Comparison of ENCODE assay signal across 17 cellular contexts in genomic region chr15:40014390-40014789, GRCh38. TPM values are rescaled to one million over a fixed set of nuclear protein-coding genes. Genes with fewer than 3 reads are reported as not detected.
DNase-seq lines count a peak whose midpoint lies in the region; ATAC-seq and TF ChIP-seq lines count a peak whose summit lies in the region.
"Had no signal": no experiment of that assay in that cellular context is flagged by ENCODE, and none has a peak within 500 bp of the region (broad histone marks: within the 10 kb centered on the region; RNA-seq: fewer than 3 reads in every experiment).

No MANE protein-coding gene starts in this region.

- H3K27me3 ChIP-seq in BLaER1 (no peaks in the 10 kb centered on the region), DND-41 (ENCODE audit: insufficient read depth, low read length, poor library complexity) (no peaks in the 10 kb centered on the region), endodermal cell (ENCODE audit: control insufficient read depth, insufficient read depth, low read length, poor library complexity, severe bottlenecking) (no peaks in the 10 kb centered on the region), mesendoderm (ENCODE audit: insufficient read depth, low read length, poor library complexity) (no peaks in the 10 kb centered on the region), trophoblast cell (ENCODE audit: insufficient read depth, low read length) (no peaks in the 10 kb centered on the region)

- TF ChIP-seq CTCF in DND-41 (IDR thresholded peaks at IDR 0.05; ENCODE audit: borderline replicate concordance, extremely low read depth, low read length, poor library complexity, severe bottlenecking) (no peak), endodermal cell (conservative IDR thresholded peaks at IDR 0.05) (no peak)

- H3K14ac ChIP-seq in trophoblast cell (ENCODE audit: low read length), result no peak overlapping the region

- H3K4me1 Mint-ChIP-seq in endodermal cell, result no peaks in the 10 kb centered on the region

- H3K4me1 ChIP-seq in BLaER1 (no peaks in the 10 kb centered on the region), DND-41 (ENCODE audit: insufficient read depth, low read length) (no peaks in the 10 kb centered on the region), endodermal cell (ENCODE audit: control insufficient read depth, insufficient read depth, low read length) (no peaks in the 10 kb centered on the region), mesendoderm (ENCODE audit: control insufficient read depth, low read depth, low read length) (no peaks in the 10 kb centered on the region), trophoblast cell (ENCODE audit: control insufficient read depth in 1 of 2, insufficient read depth in 2 of 2, low read length in 2 of 2) (no peaks in the 10 kb centered on the region)

- H2BK5ac ChIP-seq in mesendoderm (ENCODE audit: low read length) (no peak overlapping the region), trophoblast cell (ENCODE audit: low read depth, low read length, poor library complexity) (no peak overlapping the region)

- no peaks in the 10 kb centered on the region for H3K27me3 Mint-ChIP-seq in endodermal cell (ENCODE audit: insufficient read depth)

- no peak overlapping the region for H2BK15ac ChIP-seq in mesendoderm (replicated peaks; ENCODE audit: low read depth)

- no peaks in the 10 kb centered on the region for H3K79me2 ChIP-seq in DND-41 (ENCODE audit: insufficient read depth, low read length)
- no peaks in the 10 kb centered on the region for H3K79me2 ChIP-seq in mesendoderm (ENCODE audit: control insufficient read depth, insufficient read depth, low read length)
- no peaks in the 10 kb centered on the region for H3K79me2 ChIP-seq in trophoblast cell (ENCODE audit: control insufficient read depth, insufficient read depth, low read length, poor library complexity)

- H3K23ac ChIP-seq in mesendoderm (ENCODE audit: low read length) (no peak overlapping the region), trophoblast cell (ENCODE audit: low read length) (no peak overlapping the region)

- H3K36me3 Mint-ChIP-seq in endodermal cell (ENCODE audit: low read depth), result peaks cover 87% of the 10 kb centered on the region

- H4K91ac ChIP-seq in trophoblast cell (ENCODE audit: low read depth, low read length), result no peak overlapping the region

- ATAC-seq in DND-41 (ENCODE audit: insufficient read depth, low read depth) (no peak), HG03442 (IDR thresholded peaks at IDR 0.05; ENCODE audit: unreplicated experiment) (no peak)
- ATAC-seq: CD8-positive, alpha-beta T cell; GM12878 had no signal

- H3K56ac ChIP-seq in mesendoderm (ENCODE audit: low read length), result no peak overlapping the region

- H2AFZ ChIP-seq in DND-41 (ENCODE audit: low read depth, low read length) (no peak overlapping the region), trophoblast cell (ENCODE audit: insufficient read depth, low read length, poor library complexity) (no peak overlapping the region)
- H2AFZ ChIP-seq: GM23248 had no signal

- H3K9ac ChIP-seq in BLaER1, result no peak overlapping the region
- no peak overlapping the region for H3K9ac ChIP-seq in DND-41 (ENCODE audit: low read depth, low read length)
- H3K9ac ChIP-seq in endodermal cell (ENCODE audit: extremely low read depth, low read length, poor library complexity, severe bottlenecking), result no peak overlapping the region
- H3K9ac ChIP-seq in mesendoderm (ENCODE audit: low read length), result no peak overlapping the region
- no peak overlapping the region for H3K9ac ChIP-seq in trophoblast cell (ENCODE audit: low read length)
- H3K9ac ChIP-seq: GM23248, KMS-11 had no signal

- H3K4me3 ChIP-seq in BLaER1 (peak overlapping the region; percentile 27; the same call in 1 of the 2 replicates), DND-41 (ENCODE audit: low read depth in 1 of 2, low read length in 2 of 2) (no peak overlapping the region), endodermal cell (ENCODE audit: low read length) (peak overlapping the region; percentile 61), mesendoderm (ENCODE audit: low read length) (no peak overlapping the region), trophoblast cell (ENCODE audit: low read depth, low read length) (no peak overlapping the region)
- H3K4me3 ChIP-seq: GM12878, GM23248 had no signal

- H3K36me3 ChIP-seq in BLaER1, result peaks cover 87% of the 10 kb centered on the region
- H3K36me3 ChIP-seq in DND-41 (ENCODE audit: insufficient read depth, low read length), result peaks cover 56% of the 10 kb centered on the region
- H3K36me3 ChIP-seq in endodermal cell (ENCODE audit: control insufficient read depth, insufficient read depth, low read length), result peaks cover 84% of the 10 kb centered on the region
- peaks cover 4% of the 10 kb centered on the region for H3K36me3 ChIP-seq in mesendoderm (ENCODE audit: control insufficient read depth, insufficient read depth, low read length)
- H3K36me3 ChIP-seq in trophoblast cell (ENCODE audit: control insufficient read depth in 1 of 2, insufficient read depth in 2 of 2, low read length in 2 of 2), result peaks cover 18 to 33% of the 10 kb centered on the region in 2 experiments

- no peak overlapping the region for H4K12ac ChIP-seq in trophoblast cell (ENCODE audit: low read depth, low read length)

- H3K4me2 ChIP-seq in BLaER1 (no peak overlapping the region), DND-41 (ENCODE audit: insufficient read depth, low read length) (no peak overlapping the region), mesendoderm (ENCODE audit: low read length) (no peak overlapping the region), trophoblast cell (ENCODE audit: low read length) (no peak overlapping the region)
- H3K4me2 ChIP-seq: KMS-11 had no signal

- H3K4me3 Mint-ChIP-seq in endodermal cell, result no peak overlapping the region
- H3K4me3 Mint-ChIP-seq: CD8-positive, alpha-beta T cell; HFFc6 had no signal

- H3K9me3 Mint-ChIP-seq in endodermal cell, result peaks cover 45% of the 10 kb centered on the region

- WGBS in endodermal cell (ENCODE audit: insufficient coverage in 1 of 2, insufficient read length in 1 of 2), 2 experiments, result 89 to 92% methylated on average over 2 to 3 of the region's 3 CpGs
- no CpG with 5 or more reads among the region's 3 CpGs for WGBS in mesendoderm (ENCODE audit: extremely low coverage, insufficient coverage, low lambda C conversion rate)
- WGBS in trophoblast cell (ENCODE audit: extremely low coverage, insufficient coverage, insufficient read length), result no CpG with 5 or more reads among the region's 3 CpGs

- no peak overlapping the region for H2AK5ac ChIP-seq in mesendoderm (ENCODE audit: low read length)
- H2AK5ac ChIP-seq in trophoblast cell (ENCODE audit: low read length), result no peak overlapping the region

- H3K18ac ChIP-seq in mesendoderm (ENCODE audit: low read length) (no peak overlapping the region), trophoblast cell (ENCODE audit: low read length) (no peak overlapping the region)

- DNase-seq in DND-41 (peak; percentile 20), endodermal cell (no peak), mesendoderm (peak; percentile 5), trophoblast cell (no peak)
- no peak for DNase-seq in activated CD4-positive, alpha-beta T cell treated with anti-CD3 and anti-CD28 coated beads for 1 hour
- DNase-seq: AML-193; Calu3; CD8-positive, alpha-beta T cell; DMS79 treated with DMSO at 0.1 percent for 48 hours; EL; GM23248; HCEC 1CT; HFFc6 had no signal

- H3K4ac ChIP-seq in mesendoderm (ENCODE audit: low read depth, low read length) (no peak overlapping the region), trophoblast cell (ENCODE audit: low read depth, low read length) (no peak overlapping the region)

- peaks cover 36% of the 10 kb centered on the region for H3K9me3 ChIP-seq in BLaER1
- H3K9me3 ChIP-seq in DND-41 (ENCODE audit: insufficient read depth, low read length, severe bottlenecking), result peaks cover 9% of the 10 kb centered on the region
- peaks cover 48% of the 10 kb centered on the region for H3K9me3 ChIP-seq in endodermal cell (ENCODE audit: control insufficient read depth, low read length)
- H3K9me3 ChIP-seq in trophoblast cell (ENCODE audit: insufficient read depth, low read depth, low read length), result peaks cover 7% of the 10 kb centered on the region

- H4K5ac ChIP-seq in mesendoderm (ENCODE audit: low read length), result no peak overlapping the region

- no peak overlapping the region for H2BK12ac ChIP-seq in trophoblast cell (ENCODE audit: low read length)

- H3K27ac Mint-ChIP-seq in endodermal cell, result no peak overlapping the region
- H3K27ac Mint-ChIP-seq: CD8-positive, alpha-beta T cell; HFFc6 had no signal

- no peak overlapping the region for H3K27ac ChIP-seq in BLaER1
- H3K27ac ChIP-seq in DND-41 (ENCODE audit: low read length), result no peak overlapping the region
- no peak overlapping the region for H3K27ac ChIP-seq in endodermal cell (ENCODE audit: low read depth, low read length)
- no peak overlapping the region for H3K27ac ChIP-seq in mesendoderm (ENCODE audit: low read depth, low read length)
- no peak overlapping the region for H3K27ac ChIP-seq in trophoblast cell (ENCODE audit: low read depth, low read length)
- H3K27ac ChIP-seq: GM23248, KMS-11 had no signal

- no peaks in the 10 kb centered on the region for H3K79me1 ChIP-seq in mesendoderm (ENCODE audit: low read length)
- H3K79me1 ChIP-seq in trophoblast cell (ENCODE audit: low read length), result no peaks in the 10 kb centered on the region

- H2BK120ac ChIP-seq in mesendoderm (ENCODE audit: low read depth, low read length) (no peak overlapping the region), trophoblast cell (ENCODE audit: insufficient read depth, low read length, poor library complexity) (no peak overlapping the region)

- no peak overlapping the region for H4K8ac ChIP-seq in mesendoderm (ENCODE audit: low read depth, low read length)
- H4K8ac ChIP-seq in trophoblast cell (ENCODE audit: low read depth, low read length), result no peak overlapping the region

- no peaks in the 10 kb centered on the region for H4K20me1 ChIP-seq in BLaER1
- no peaks in the 10 kb centered on the region for H4K20me1 ChIP-seq in DND-41 (ENCODE audit: insufficient read depth, low read length)

RNA-seq across cellular contexts. Expression of gene SRP14, which starts 24.6 kb away (rescaled TPM):
- 100 to 1,000 TPM; 237 to 293 TPM for total RNA-seq in endodermal cell
- polyA plus RNA-seq in endodermal cell (2013, experiment 1 of 2), result 519 TPM
- 534 TPM for polyA plus RNA-seq in endodermal cell (2013, experiment 2 of 2)
- 546 TPM for polyA plus RNA-seq in mesendoderm (2013, experiment 1 of 2)
- 544 TPM for polyA plus RNA-seq in mesendoderm (2013, experiment 2 of 2)
- polyA plus RNA-seq in trophoblast cell (2013), result 497 and 515 TPM in 2 replicates

Comparison
In these comparisons a context has a peak if more than half of its experiments do, and no peak if none do; other contexts are left out.
1. H3K4me3 ChIP-seq: peak in BLaER1 (single experiment) and endodermal cell (single experiment); none in DND-41 (0 of 2), mesendoderm (single experiment) and trophoblast cell (single experiment).
2. DNase-seq: peak in DND-41 (single experiment) and mesendoderm (single experiment); none in endodermal cell (single experiment), activated CD4-positive, alpha-beta T cell treated with anti-CD3 and anti-CD28 coated beads for 1 hour (single experiment) and trophoblast cell (0 of 2).